10 cellular contexts compared by ENCODE assay signal in genomic region chr11:191490-192478, GRCh38. TPM values are rescaled to one million over a fixed set of nuclear protein-coding genes. Genes with fewer than 3 reads are reported as not detected.
A peak's percentile ranks its signal among the peaks of the same experiment; 100 is the strongest.
DNase-seq lines count a peak whose midpoint lies in the region; ATAC-seq, FAIRE-seq and TF ChIP-seq lines count a peak whose summit lies in the region.
"Not testable (repeated sequence)": the region's sequence is repeated elsewhere in the genome, so short reads cannot be mapped to it uniquely, and the experiment has no call there.
"Had no signal": no experiment of that assay in that cellular context is flagged by ENCODE, and none has a peak within 500 bp of the region (broad histone marks: within the 10 kb centered on the region; RNA-seq: fewer than 3 reads in every experiment).

No MANE protein-coding gene starts in this region.

- TF ChIP-seq CTCF in Caco-2 (IDR thresholded peaks at IDR 0.05; ENCODE audit: insufficient read depth in 1 of 2, low read depth in 1 of 2, low read length in 1 of 2, severe bottlenecking in 1 of 2, unreplicated experiment in 1 of 2), result peak; percentile 29 to 32
- peak; percentile 34 for TF ChIP-seq CTCF in epithelial cell of proximal tubule (conservative IDR thresholded peaks at IDR 0.05; ENCODE audit: low read depth, low read length)
- TF ChIP-seq CTCF in HepG2 (CRISPR knock-in tag; IDR thresholded peaks at IDR 0.05), result not testable (repeated sequence)
- peak in 4 of 5 experiments; percentile 30 to 60 (median 46) for TF ChIP-seq CTCF in gastrocnemius medialis (IDR thresholded peaks at IDR 0.05 in 4 of 5, conservative IDR thresholded peaks at IDR 0.05 in 1 of 5)
- TF ChIP-seq CTCF in upper lobe of left lung (IDR thresholded peaks at IDR 0.05), result peak; percentile 16 to 46 (median 27)

- 96% methylated on average over 2 of the region's 8 CpGs for WGBS in HepG2 (ENCODE audit: low lambda C conversion rate)
- 38 to 45% methylated on average over 2 of the region's 8 CpGs for WGBS in upper lobe of left lung, 2 donors

- BruUV-seq in Caco-2 (replicated peaks; lab: Mats Ljungman, UMichigan); HepG2 (replicated peaks; lab: Mats Ljungman, UMichigan): not testable (repeated sequence)

- not testable (repeated sequence) for H3K36me3 Mint-ChIP-seq in Caco-2 (ENCODE audit: insufficient read depth, unreplicated experiment); activated naive CD4-positive, alpha-beta T cell treated with anti-CD3 and anti-CD28 coated beads, Interleukin-2, amount 10 ng/mL, durations not matched to agents 7 days and 5 days

- TF ChIP-seq POLR2A in HepG2 (IDR thresholded peaks at IDR 0.05; ENCODE audit: insufficient read depth in 1 of 2, low read depth in 2 of 2, low read length in 2 of 2); gastrocnemius medialis (IDR thresholded peaks at IDR 0.05); upper lobe of left lung (IDR thresholded peaks at IDR 0.05): not testable (repeated sequence)

- DNase-seq in Caco-2, result peak; percentile 66 to 72
- peak; percentile 34 to 71 for DNase-seq in activated CD4-positive, alpha-beta T cell treated with anti-CD3 and anti-CD28 coated beads for 4 hours
- DNase-seq in activated naive CD4-positive, alpha-beta T cell treated with anti-CD3 and anti-CD28 coated beads, Interleukin-2, amount 10 ng/mL, durations not matched to agents 7 days and 5 days, result peak; percentile 52
- DNase-seq in epithelial cell of proximal tubule (ENCODE audit: low read depth); HepG2 (ENCODE audit: low spot score); gastrocnemius medialis: not testable (repeated sequence)
- DNase-seq in upper lobe of left lung, result peak in 1 of 2 donors; percentile 61

- H3K79me2 ChIP-seq in HepG2 (ENCODE audit: insufficient read depth, low read length), result not testable (repeated sequence)

- not testable (repeated sequence) for H3K36me3 ChIP-seq in Caco-2 (ENCODE audit: control insufficient read depth, insufficient read depth, low read length); HepG2 (replicated peaks in 1 of 2; ENCODE audit: control insufficient read depth in 1 of 2, insufficient read depth in 2 of 2, low read length in 2 of 2); gastrocnemius medialis; upper lobe of left lung

- CTCF ChIA-PET in Caco-2 (lab: Charles Lee); activated naive CD4-positive, alpha-beta T cell treated with anti-CD3 and anti-CD28 coated beads, Interleukin-2, amount 10 ng/mL, durations not matched to agents 7 days and 5 days (lab: Charles Lee); HepG2 (lab: Yijun Ruan, JAX; ENCODE audit: low intra/inter-chr PET ratio, low total read pairs): not testable (repeated sequence)

- in situ Hi-C loops in HepG2 (cut with HindIII; ENCODE audit: extremely low pct_ligation_motif_present, low pct_unique_long_range_greater_than_20kb); gastrocnemius medialis (cut with MboI; ENCODE audit: low sequenced_read_pairs in 4 of 4): not testable (repeated sequence)

- not testable (repeated sequence) for H3K9me3 ChIP-seq in Caco-2; HepG2 (ENCODE audit: low read length); gastrocnemius medialis; upper lobe of left lung

- POLR2A ChIA-PET in Caco-2 (lab: Charles Lee); HepG2 (lab: Yijun Ruan, JAX): not testable (repeated sequence)

- not testable (repeated sequence) for H3K27ac Mint-ChIP-seq in Caco-2 (ENCODE audit: unreplicated experiment)
- peak overlapping the region; percentile 83 for H3K27ac Mint-ChIP-seq in activated naive CD4-positive, alpha-beta T cell treated with anti-CD3 and anti-CD28 coated beads, Interleukin-2, amount 10 ng/mL, durations not matched to agents 7 days and 5 days

- not testable (repeated sequence) for H3K9me3 Mint-ChIP-seq in Caco-2 (ENCODE audit: unreplicated experiment); activated naive CD4-positive, alpha-beta T cell treated with anti-CD3 and anti-CD28 coated beads, Interleukin-2, amount 10 ng/mL, durations not matched to agents 7 days and 5 days

- TF ChIP-seq RAD21 in Ishikawa (IDR thresholded peaks at IDR 0.05; ENCODE audit: low read depth), result peak; percentile 30; the same call in 1 of the 2 replicates
- TF ChIP-seq RAD21 in HepG2 (CRISPR knock-in tag; IDR thresholded peaks at IDR 0.05), result 0 out of 2 replicates have a peak, but pooled peaks have one; percentile 13

- H3K4me3 ChIP-seq in Caco-2 (ENCODE audit: low read depth, low read length); epithelial cell of proximal tubule (ENCODE audit: low read depth, low read length); HepG2 (replicated peaks in 1 of 3; ENCODE audit: insufficient read depth in 1 of 3, low read depth in 2 of 3, low read length in 3 of 3); gastrocnemius medialis; upper lobe of left lung: not testable (repeated sequence)

- not testable (repeated sequence) for H3K27ac ChIP-seq in HepG2 (ENCODE audit: extremely low read length, insufficient read depth, low read length); gastrocnemius medialis; upper lobe of left lung

- TF ChIP-seq EP300 in Ishikawa (IDR thresholded peaks at IDR 0.05; ENCODE audit: borderline replicate concordance); HepG2 (IDR thresholded peaks at IDR 0.05; ENCODE audit: low read depth in 2 of 2, low read length in 2 of 2); HepG2 (CRISPR knock-in tag; IDR thresholded peaks at IDR 0.05; ENCODE audit: borderline replicate concordance); upper lobe of left lung (IDR thresholded peaks at IDR 0.05): not testable (repeated sequence)

- ATAC-seq in HepG2 (peak; percentile 58), gastrocnemius medialis (peak; percentile 62 to 65), upper lobe of left lung (ENCODE audit: low FRiP score in 2 of 2) (peak; percentile 49 to 75)

- H3K4me2 ChIP-seq in HepG2 (ENCODE audit: low read depth, low read length), result not testable (repeated sequence)

- peak; percentile 99 for FAIRE-seq in HepG2 (lab: Jason Lieb, UNC)

- H3K9ac ChIP-seq in HepG2 (ENCODE audit: insufficient read depth, low read depth, low read length), result not testable (repeated sequence)

- H2AFZ ChIP-seq in HepG2 (ENCODE audit: low read length), result not testable (repeated sequence)

- H3K4me1 ChIP-seq in Caco-2; HepG2 (ENCODE audit: insufficient read depth, low read length); gastrocnemius medialis; upper lobe of left lung: not testable (repeated sequence)

- not testable (repeated sequence) for H4K20me1 ChIP-seq in HepG2 (ENCODE audit: insufficient read depth, low read length)

- intact Hi-C loops in Caco-2 (cut with micrococcal nuclease; ENCODE audit: unreplicated experiment); HepG2 (cut with micrococcal nuclease; ENCODE audit: unreplicated experiment); gastrocnemius medialis (cut with DNase I; ENCODE audit: low total_unique reads): not testable (repeated sequence)

- not testable (repeated sequence) for H3K4me1 Mint-ChIP-seq in Caco-2 (ENCODE audit: low read depth, unreplicated experiment)
- H3K4me1 Mint-ChIP-seq in activated naive CD4-positive, alpha-beta T cell treated with anti-CD3 and anti-CD28 coated beads, Interleukin-2, amount 10 ng/mL, durations not matched to agents 7 days and 5 days, result peaks cover 13% of the 10 kb centered on the region

- not testable (repeated sequence) for H3K27me3 ChIP-seq in Caco-2 (replicated peaks; ENCODE audit: control insufficient read depth, insufficient read depth, low read length); HepG2 (ENCODE audit: control insufficient read depth in 1 of 2, insufficient read depth in 2 of 2, low read length in 2 of 2); gastrocnemius medialis; upper lobe of left lung

- not testable (repeated sequence) for H3K27me3 Mint-ChIP-seq in Caco-2 (ENCODE audit: insufficient read depth, unreplicated experiment); activated naive CD4-positive, alpha-beta T cell treated with anti-CD3 and anti-CD28 coated beads, Interleukin-2, amount 10 ng/mL, durations not matched to agents 7 days and 5 days

- H3K4me3 Mint-ChIP-seq in Caco-2 (ENCODE audit: unreplicated experiment); activated naive CD4-positive, alpha-beta T cell treated with anti-CD3 and anti-CD28 coated beads, Interleukin-2, amount 10 ng/mL, durations not matched to agents 7 days and 5 days: not testable (repeated sequence)

RNA-seq across cellular contexts. Expression of gene SCGB1C1, which starts 1.1 kb away (rescaled TPM):
- not detected in 2 replicates for total RNA-seq in Caco-2 (2022)
- total RNA-seq in epithelial cell of proximal tubule, result not detected in 2 replicates
- not detected in 2 replicates for total RNA-seq in HepG2 (2016; rRNA removed; fragmentation: Illumina TruSeq; extraction: Trizol)
- not detected in 2 replicates for total RNA-seq in HepG2 (2016; cell fraction: cytosol; rRNA removed; fragmentation: Illumina TruSeq; extraction: Trizol; ENCODE audit: low read depth)
- total RNA-seq in HepG2 (2016; cell fraction: insoluble cytoplasmic fraction; rRNA removed; fragmentation: Illumina TruSeq; extraction: Trizol), result not detected in 2 replicates
- total RNA-seq in HepG2 (2016; cell fraction: membrane; rRNA removed; fragmentation: Illumina TruSeq; extraction: Trizol), result not detected in 2 replicates
- total RNA-seq in HepG2 (2016; cell fraction: nucleus; rRNA removed; fragmentation: Illumina TruSeq; extraction: Trizol), result not detected in 2 replicates
- polyA plus RNA-seq in HepG2 (2011; rRNA removed), result not detected in 2 replicates
- polyA plus RNA-seq in HepG2 (2011; cell fraction: cytosol; rRNA removed), result not detected in 2 replicates
- polyA plus RNA-seq in HepG2 (2011; cell fraction: nucleus; rRNA removed), result not detected in 2 replicates
- polyA plus RNA-seq in HepG2 (2012), result not detected in 2 replicates
- polyA plus RNA-seq in HepG2 (2016; cell fraction: cytosol; fragmentation: Illumina TruSeq; extraction: Trizol; ENCODE audit: low read depth), result not detected in 2 replicates
- not detected in 2 replicates for polyA plus RNA-seq in HepG2 (2016; cell fraction: insoluble cytoplasmic fraction; fragmentation: Illumina TruSeq; extraction: Trizol; ENCODE audit: low read depth)
- not detected in 2 replicates for polyA plus RNA-seq in HepG2 (2016; cell fraction: membrane; fragmentation: Illumina TruSeq; extraction: Trizol; ENCODE audit: low read depth)
- polyA plus RNA-seq in HepG2 (2016; cell fraction: nucleus; fragmentation: Illumina TruSeq; extraction: Trizol; ENCODE audit: insufficient read depth, low read depth), result not detected in 2 replicates
- not detected in 2 replicates for polyA minus RNA-seq in HepG2 (2011; rRNA and poly(A)+ RNA removed; ENCODE audit: low replicate concordance)
- polyA minus RNA-seq in HepG2 (2011; cell fraction: cytosol; rRNA and poly(A)+ RNA removed), result not detected in 2 replicates
- not detected in 2 replicates for polyA minus RNA-seq in HepG2 (2011; cell fraction: nucleus; rRNA and poly(A)+ RNA removed)
- not detected for total RNA-seq in gastrocnemius medialis
- not detected for total RNA-seq in upper lobe of left lung
- total RNA-seq: glomerular endothelial cell, mesothelial cell of epicardium had no signal

RNA-seq across cellular contexts. Expression of gene BET1L, which starts 15.4 kb away (rescaled TPM):
- total RNA-seq in Caco-2 (2022), result 56.8 and 57.4 TPM in 2 replicates
- total RNA-seq in epithelial cell of proximal tubule, result 15.2 and 23.7 TPM in 2 replicates
- total RNA-seq in HepG2 (2016; rRNA removed; fragmentation: Illumina TruSeq; extraction: Trizol), result 26.2 and 27.3 TPM in 2 replicates
- total RNA-seq in HepG2 (2016; cell fraction: cytosol; rRNA removed; fragmentation: Illumina TruSeq; extraction: Trizol; ENCODE audit: low read depth), result 12.4 and 15.5 TPM in 2 replicates
- 25.7 and 25.9 TPM in 2 replicates for total RNA-seq in HepG2 (2016; cell fraction: insoluble cytoplasmic fraction; rRNA removed; fragmentation: Illumina TruSeq; extraction: Trizol)
- total RNA-seq in HepG2 (2016; cell fraction: membrane; rRNA removed; fragmentation: Illumina TruSeq; extraction: Trizol), result 28.2 and 33.2 TPM in 2 replicates
- 21.6 and 23.3 TPM in 2 replicates for total RNA-seq in HepG2 (2016; cell fraction: nucleus; rRNA removed; fragmentation: Illumina TruSeq; extraction: Trizol)
- 59.6 and 62.3 TPM in 2 replicates for polyA plus RNA-seq in HepG2 (2011; rRNA removed)
- 56.2 and 64.1 TPM in 2 replicates for polyA plus RNA-seq in HepG2 (2011; cell fraction: cytosol; rRNA removed)
- 79.4 and 81.9 TPM in 2 replicates for polyA plus RNA-seq in HepG2 (2011; cell fraction: nucleus; rRNA removed)
- polyA plus RNA-seq in HepG2 (2012), result 26.9 and 27.4 TPM in 2 replicates
- 14.0 and 16.4 TPM in 2 replicates for polyA plus RNA-seq in HepG2 (2016; cell fraction: cytosol; fragmentation: Illumina TruSeq; extraction: Trizol; ENCODE audit: low read depth)
- polyA plus RNA-seq in HepG2 (2016; cell fraction: insoluble cytoplasmic fraction; fragmentation: Illumina TruSeq; extraction: Trizol; ENCODE audit: low read depth), result 36.2 and 45.0 TPM in 2 replicates
- polyA plus RNA-seq in HepG2 (2016; cell fraction: membrane; fragmentation: Illumina TruSeq; extraction: Trizol; ENCODE audit: low read depth), result 37.8 and 37.9 TPM in 2 replicates
- polyA plus RNA-seq in HepG2 (2016; cell fraction: nucleus; fragmentation: Illumina TruSeq; extraction: Trizol; ENCODE audit: insufficient read depth, low read depth), result 43.9 and 46.1 TPM in 2 replicates
- 46.5 and 151 TPM in 2 replicates for polyA minus RNA-seq in HepG2 (2011; rRNA and poly(A)+ RNA removed; ENCODE audit: low replicate concordance)
- polyA minus RNA-seq in HepG2 (2011; cell fraction: cytosol; rRNA and poly(A)+ RNA removed), result 19.7 and 22.1 TPM in 2 replicates
- 61.4 and 63.9 TPM in 2 replicates for polyA minus RNA-seq in HepG2 (2011; cell fraction: nucleus; rRNA and poly(A)+ RNA removed)
- 10 to 100 TPM; 11.3 to 15.9 (median 12.8) TPM for total RNA-seq in gastrocnemius medialis
- total RNA-seq in upper lobe of left lung, result 10 to 100 TPM; 24.3 to 70.1 (median 39.0) TPM

RNA-seq across cellular contexts. Expression of gene RIC8A, which starts 15.7 kb away (rescaled TPM):
- 97.1 and 111 TPM in 2 replicates for total RNA-seq in Caco-2 (2022)
- total RNA-seq in epithelial cell of proximal tubule, result 116 and 143 TPM in 2 replicates
- total RNA-seq in HepG2 (2016; rRNA removed; fragmentation: Illumina TruSeq; extraction: Trizol), result 62.1 and 65.0 TPM in 2 replicates
- 21.7 and 29.0 TPM in 2 replicates for total RNA-seq in HepG2 (2016; cell fraction: cytosol; rRNA removed; fragmentation: Illumina TruSeq; extraction: Trizol; ENCODE audit: low read depth)
- total RNA-seq in HepG2 (2016; cell fraction: insoluble cytoplasmic fraction; rRNA removed; fragmentation: Illumina TruSeq; extraction: Trizol), result 55.5 and 60.4 TPM in 2 replicates
- 36.9 and 43.2 TPM in 2 replicates for total RNA-seq in HepG2 (2016; cell fraction: membrane; rRNA removed; fragmentation: Illumina TruSeq; extraction: Trizol)
- 37.1 and 38.2 TPM in 2 replicates for total RNA-seq in HepG2 (2016; cell fraction: nucleus; rRNA removed; fragmentation: Illumina TruSeq; extraction: Trizol)
- polyA plus RNA-seq in HepG2 (2011; rRNA removed), result 63.8 and 84.3 TPM in 2 replicates
- polyA plus RNA-seq in HepG2 (2011; cell fraction: cytosol; rRNA removed), result 47.5 and 48.4 TPM in 2 replicates
- 143 and 165 TPM in 2 replicates for polyA plus RNA-seq in HepG2 (2011; cell fraction: nucleus; rRNA removed)
- 24.6 and 31.6 TPM in 2 replicates for polyA plus RNA-seq in HepG2 (2012)
- polyA plus RNA-seq in HepG2 (2016; cell fraction: cytosol; fragmentation: Illumina TruSeq; extraction: Trizol; ENCODE audit: low read depth), result 10.5 and 10.6 TPM in 2 replicates
- polyA plus RNA-seq in HepG2 (2016; cell fraction: insoluble cytoplasmic fraction; fragmentation: Illumina TruSeq; extraction: Trizol; ENCODE audit: low read depth), result 53.7 and 58.5 TPM in 2 replicates
- 26.8 and 29.3 TPM in 2 replicates for polyA plus RNA-seq in HepG2 (2016; cell fraction: membrane; fragmentation: Illumina TruSeq; extraction: Trizol; ENCODE audit: low read depth)
- polyA plus RNA-seq in HepG2 (2016; cell fraction: nucleus; fragmentation: Illumina TruSeq; extraction: Trizol; ENCODE audit: insufficient read depth, low read depth), result 68.0 and 76.5 TPM in 2 replicates
- 155 and 191 TPM in 2 replicates for polyA minus RNA-seq in HepG2 (2011; rRNA and poly(A)+ RNA removed; ENCODE audit: low replicate concordance)
- polyA minus RNA-seq in HepG2 (2011; cell fraction: cytosol; rRNA and poly(A)+ RNA removed), result 24.9 and 36.3 TPM in 2 replicates
- 47.4 and 55.1 TPM in 2 replicates for polyA minus RNA-seq in HepG2 (2011; cell fraction: nucleus; rRNA and poly(A)+ RNA removed)
- total RNA-seq in gastrocnemius medialis, result 10 to 100 TPM; 35.6 to 68.5 (median 47.8) TPM
- total RNA-seq in upper lobe of left lung, result 100 to 1,000 TPM in 4 of 6 donors, 10 to 100 TPM in 2; 65.9 to 135 (median 105) TPM

RNA-seq across cellular contexts. Expression of gene SIRT3, which starts 44.4 kb away (rescaled TPM):
- total RNA-seq in Caco-2 (2022), result 24.6 and 26.0 TPM in 2 replicates
- total RNA-seq in epithelial cell of proximal tubule, result 5.5 and 11.8 TPM in 2 replicates
- total RNA-seq in HepG2 (2016; rRNA removed; fragmentation: Illumina TruSeq; extraction: Trizol), result 12.9 and 15.1 TPM in 2 replicates
- 4.3 and 4.7 TPM in 2 replicates for total RNA-seq in HepG2 (2016; cell fraction: cytosol; rRNA removed; fragmentation: Illumina TruSeq; extraction: Trizol; ENCODE audit: low read depth)
- 12.6 and 15.2 TPM in 2 replicates for total RNA-seq in HepG2 (2016; cell fraction: insoluble cytoplasmic fraction; rRNA removed; fragmentation: Illumina TruSeq; extraction: Trizol)
- 7.0 and 8.3 TPM in 2 replicates for total RNA-seq in HepG2 (2016; cell fraction: membrane; rRNA removed; fragmentation: Illumina TruSeq; extraction: Trizol)
- 11.1 and 12.1 TPM in 2 replicates for total RNA-seq in HepG2 (2016; cell fraction: nucleus; rRNA removed; fragmentation: Illumina TruSeq; extraction: Trizol)
- polyA plus RNA-seq in HepG2 (2011; rRNA removed), result 18.2 and 19.0 TPM in 2 replicates
- 16.5 and 17.1 TPM in 2 replicates for polyA plus RNA-seq in HepG2 (2011; cell fraction: cytosol; rRNA removed)
- 39.8 and 57.2 TPM in 2 replicates for polyA plus RNA-seq in HepG2 (2011; cell fraction: nucleus; rRNA removed)
- polyA plus RNA-seq in HepG2 (2012), result 16.8 and 22.4 TPM in 2 replicates
- polyA plus RNA-seq in HepG2 (2016; cell fraction: cytosol; fragmentation: Illumina TruSeq; extraction: Trizol; ENCODE audit: low read depth), result 3.1 TPM in 2 replicates
- polyA plus RNA-seq in HepG2 (2016; cell fraction: insoluble cytoplasmic fraction; fragmentation: Illumina TruSeq; extraction: Trizol; ENCODE audit: low read depth), result 15.2 and 18.2 TPM in 2 replicates
- 6.2 and 6.5 TPM in 2 replicates for polyA plus RNA-seq in HepG2 (2016; cell fraction: membrane; fragmentation: Illumina TruSeq; extraction: Trizol; ENCODE audit: low read depth)
- 43.9 and 44.8 TPM in 2 replicates for polyA plus RNA-seq in HepG2 (2016; cell fraction: nucleus; fragmentation: Illumina TruSeq; extraction: Trizol; ENCODE audit: insufficient read depth, low read depth)
- polyA minus RNA-seq in HepG2 (2011; rRNA and poly(A)+ RNA removed; ENCODE audit: low replicate concordance), result 12.3 and 25.8 TPM in 2 replicates
- polyA minus RNA-seq in HepG2 (2011; cell fraction: cytosol; rRNA and poly(A)+ RNA removed), result 6.1 and 7.0 TPM in 2 replicates
- 15.4 and 20.0 TPM in 2 replicates for polyA minus RNA-seq in HepG2 (2011; cell fraction: nucleus; rRNA and poly(A)+ RNA removed)
- 10 to 100 TPM in 3 of 4 donors, 1 to 10 TPM in 1; 9.2 to 15.0 (median 12.7) TPM for total RNA-seq in gastrocnemius medialis
- total RNA-seq in upper lobe of left lung, result 10 to 100 TPM; 11.7 to 37.6 (median 24.0) TPM

RNA-seq across cellular contexts. Expression of gene PSMD13, which starts 45.0 kb away (rescaled TPM):
- total RNA-seq in Caco-2 (2022) (162 and 172 TPM in 2 replicates), epithelial cell of proximal tubule (222 and 249 TPM in 2 replicates), HepG2 (2016; rRNA removed; fragmentation: Illumina TruSeq; extraction: Trizol) (117 and 172 TPM in 2 replicates), gastrocnemius medialis (100 to 1,000 TPM; 128 to 189 (median 163) TPM), upper lobe of left lung (100 to 1,000 TPM in 4 of 6 donors, 10 to 100 TPM in 2; 85.2 to 113 (median 106) TPM)
- 23.5 and 27.8 TPM in 2 replicates for total RNA-seq in HepG2 (2016; cell fraction: cytosol; rRNA removed; fragmentation: Illumina TruSeq; extraction: Trizol; ENCODE audit: low read depth)
- 119 and 174 TPM in 2 replicates for total RNA-seq in HepG2 (2016; cell fraction: insoluble cytoplasmic fraction; rRNA removed; fragmentation: Illumina TruSeq; extraction: Trizol)
- 34.7 and 39.6 TPM in 2 replicates for total RNA-seq in HepG2 (2016; cell fraction: membrane; rRNA removed; fragmentation: Illumina TruSeq; extraction: Trizol)
- total RNA-seq in HepG2 (2016; cell fraction: nucleus; rRNA removed; fragmentation: Illumina TruSeq; extraction: Trizol), result 57.8 and 58.4 TPM in 2 replicates
- polyA plus RNA-seq in HepG2 (2011; rRNA removed), result 78.5 and 83.0 TPM in 2 replicates
- polyA plus RNA-seq in HepG2 (2011; cell fraction: cytosol; rRNA removed), result 85.7 and 91.7 TPM in 2 replicates
- 55.6 and 67.0 TPM in 2 replicates for polyA plus RNA-seq in HepG2 (2011; cell fraction: nucleus; rRNA removed)
- 61.4 and 66.9 TPM in 2 replicates for polyA plus RNA-seq in HepG2 (2012)
- polyA plus RNA-seq in HepG2 (2016; cell fraction: cytosol; fragmentation: Illumina TruSeq; extraction: Trizol; ENCODE audit: low read depth), result 17.8 and 18.9 TPM in 2 replicates
- polyA plus RNA-seq in HepG2 (2016; cell fraction: insoluble cytoplasmic fraction; fragmentation: Illumina TruSeq; extraction: Trizol; ENCODE audit: low read depth), result 134 and 147 TPM in 2 replicates
- polyA plus RNA-seq in HepG2 (2016; cell fraction: membrane; fragmentation: Illumina TruSeq; extraction: Trizol; ENCODE audit: low read depth), result 24.1 and 26.8 TPM in 2 replicates
- polyA plus RNA-seq in HepG2 (2016; cell fraction: nucleus; fragmentation: Illumina TruSeq; extraction: Trizol; ENCODE audit: insufficient read depth, low read depth), result 102 and 107 TPM in 2 replicates
- polyA minus RNA-seq in HepG2 (2011; rRNA and poly(A)+ RNA removed; ENCODE audit: low replicate concordance), result 52.2 and 63.9 TPM in 2 replicates
- polyA minus RNA-seq in HepG2 (2011; cell fraction: cytosol; rRNA and poly(A)+ RNA removed), result 23.7 and 24.1 TPM in 2 replicates
- polyA minus RNA-seq in HepG2 (2011; cell fraction: nucleus; rRNA and poly(A)+ RNA removed), result 29.9 and 34.1 TPM in 2 replicates
